Comparison of ENCODE assay signal across 17 cellular contexts in the genomic region with DNA sequence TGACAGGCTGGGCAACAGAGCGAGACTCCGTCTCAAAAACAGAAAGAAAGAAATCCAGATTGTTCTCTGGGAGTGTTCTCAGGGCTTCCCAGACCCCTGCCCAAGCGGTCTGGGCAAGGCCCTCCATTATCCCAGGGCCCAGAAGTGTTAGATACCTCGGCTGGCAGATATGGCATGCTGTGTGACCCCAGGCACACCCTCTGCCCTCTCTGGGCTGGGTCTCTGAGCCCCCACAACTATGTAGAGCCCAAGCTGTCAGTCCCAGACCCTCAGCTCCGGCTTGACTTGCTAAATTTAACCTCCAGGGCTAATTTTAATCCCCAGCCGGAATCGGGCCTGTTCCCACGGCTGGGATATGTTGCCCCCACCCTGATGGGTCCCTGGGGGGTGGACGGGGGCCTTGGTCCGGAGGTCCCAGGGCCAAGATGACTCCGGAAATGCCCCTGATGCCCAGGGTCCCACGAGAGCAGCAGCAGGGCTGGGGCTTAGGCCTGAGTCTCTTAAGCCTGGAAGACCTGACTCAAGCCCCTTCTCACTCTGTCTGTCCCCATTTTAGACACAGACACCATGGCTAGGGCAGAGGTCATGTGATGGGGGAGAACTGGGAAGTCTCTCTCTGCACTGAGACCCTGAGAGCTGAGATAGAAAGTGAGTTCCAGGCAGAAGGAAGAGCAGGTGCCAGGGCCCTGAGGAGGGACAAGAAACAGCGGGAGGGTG. TPM values are rescaled to one million over a fixed set of nuclear protein-coding genes. Genes with fewer than 3 reads are reported as not detected.
"Had no signal": no experiment of that assay in that cellular context is flagged by ENCODE, and none has a peak within 500 bp of the region (broad histone marks: within the 10 kb centered on the region; RNA-seq: fewer than 3 reads in every experiment).

No MANE protein-coding gene starts in this region.

- H3K36me3 ChIP-seq: ovary had no signal

- H3K27me3 ChIP-seq: gastroesophageal sphincter, hepatocyte, ovary, stomach had no signal

- H3K27ac Mint-ChIP-seq: activated naive CD4-positive, alpha-beta T cell treated with anti-CD3 and anti-CD28 coated beads, Interleukin-2, amount 50 U/mL, for 24 hours; activated T-helper 2 cell treated with anti-CD3 and anti-CD28 coated beads, Interferon-gamma antibody, Interleukin-2, Interleukin-4, amounts not matched to agents 10 μg/mL and 5 μg/mL and 100 μg/mL, durations not matched to agents 14 hours and 24 hours and 36 hours; brain; nephron progenitor cell; T-helper 2 cell treated with Interferon-gamma antibody and Interleukin-4, amounts not matched to agents 5 μg/mL and 100 μg/mL, for 36 hours had no signal

- H3K9me3 ChIP-seq: gastroesophageal sphincter, ovary, stomach, thoracic aorta had no signal

- ATAC-seq: gastroesophageal sphincter had no signal

- H2AFZ ChIP-seq: hepatocyte had no signal

- H3K4me1 Mint-ChIP-seq: activated naive CD4-positive, alpha-beta T cell treated with anti-CD3 and anti-CD28 coated beads, Interleukin-2, amount 50 U/mL, for 24 hours; brain; nephron progenitor cell had no signal

- DNase-seq: effector memory CD4-positive, alpha-beta T cell; kidney; nephron progenitor cell; ovary; stimulated activated CD4-positive, alpha-beta T cell treated with anti-CD3 and anti-CD28 coated beads, Interleukin-15, amount 100 ng/mL, for 24 hours; stimulated activated CD4-positive, alpha-beta T cell treated with anti-CD3 and anti-CD28 coated beads, Interleukin-4, amount 100 ng/mL, for 24 hours; stomach; SW 1271 had no signal

- H3K4me3 Mint-ChIP-seq: activated naive CD4-positive, alpha-beta T cell treated with anti-CD3 and anti-CD28 coated beads, Interleukin-2, amount 50 U/mL, for 24 hours; brain; nephron progenitor cell; T-helper 2 cell treated with Interferon-gamma antibody and Interleukin-4, amounts not matched to agents 5 μg/mL and 100 μg/mL, for 36 hours had no signal

- H3K4me2 ChIP-seq: hepatocyte had no signal

- H3K4me3 ChIP-seq: gastroesophageal sphincter, hepatocyte, ovary, stomach, thoracic aorta had no signal

- H3K27ac ChIP-seq: epithelial cell of prostate, gastroesophageal sphincter, hepatocyte, ovary, stomach, thoracic aorta had no signal

- H3K4me1 ChIP-seq: gastroesophageal sphincter, stomach had no signal

- H3K9me3 Mint-ChIP-seq: activated naive CD4-positive, alpha-beta T cell treated with anti-CD3 and anti-CD28 coated beads, Interleukin-2, amount 50 U/mL, for 24 hours; activated T-helper 2 cell treated with anti-CD3 and anti-CD28 coated beads, Interferon-gamma antibody, Interleukin-2, Interleukin-4, amounts not matched to agents 10 μg/mL and 5 μg/mL and 100 μg/mL, durations not matched to agents 14 hours and 24 hours and 36 hours; nephron progenitor cell; T-helper 2 cell treated with Interferon-gamma antibody and Interleukin-4, amounts not matched to agents 5 μg/mL and 100 μg/mL, for 36 hours had no signal

- H3K27me3 Mint-ChIP-seq: activated naive CD4-positive, alpha-beta T cell treated with anti-CD3 and anti-CD28 coated beads, Interleukin-2, amount 50 U/mL, for 24 hours; brain had no signal

RNA-seq across cellular contexts. Expression of gene MEF2B, which starts 17.2 kb away (rescaled TPM):
- total RNA-seq: gastroesophageal sphincter, skeletal muscle tissue had no signal
